In genomic region chr11:11841605-11842425, GRCh38 we compare ENCODE assay signal across 8 cellular contexts. TPM values are rescaled to one million over a fixed set of nuclear protein-coding genes. Genes with fewer than 3 reads are reported as not detected.
DNase-seq lines count a peak whose midpoint lies in the region; ATAC-seq and TF ChIP-seq lines count a peak whose summit lies in the region.

USP47 (plus strand) TSS chr11:11841972; CDS start chr11:11842186, 214 bp downstream.

- H3K27me3 Mint-ChIP-seq in GM23338 (ENCODE audit: insufficient read depth, low read depth, poor library complexity) (peaks cover 5% of the 10 kb centered on the region), natural killer cell (ENCODE audit: low read depth in 2 of 2) (peaks cover 4 to 8% of the 10 kb centered on the region in 2 donors)
- H3K27me3 Mint-ChIP-seq in activated T-helper 1 cell treated with anti-CD3 and anti-CD28 coated beads, Interleukin-12 subunit alpha, Interleukin-12 subunit beta, Interleukin-2, Interleukin-4 antibody, amounts not matched to agents 30 ng/mL and 10 ng/mL and 1 ng/mL, durations not matched to agents 14 hours and 24 hours and 36 hours (ENCODE audit: insufficient read depth), result peaks cover 8% of the 10 kb centered on the region

- no peak within 1 kb of the TSS for H3K4me3 Mint-ChIP-seq in GM23338
- H3K4me3 Mint-ChIP-seq in activated T-helper 1 cell treated with anti-CD3 and anti-CD28 coated beads, Interleukin-12 subunit alpha, Interleukin-12 subunit beta, Interleukin-2, Interleukin-4 antibody, amounts not matched to agents 30 ng/mL and 10 ng/mL and 1 ng/mL, durations not matched to agents 14 hours and 24 hours and 36 hours, result peak within 1 kb of the TSS; percentile 65
- no peak within 1 kb of the TSS for H3K4me3 Mint-ChIP-seq in natural killer cell

- H3K4me1 Mint-ChIP-seq in GM23338, result peaks cover 22% of the 10 kb centered on the region
- H3K4me1 Mint-ChIP-seq in activated T-helper 1 cell treated with anti-CD3 and anti-CD28 coated beads, Interleukin-12 subunit alpha, Interleukin-12 subunit beta, Interleukin-2, Interleukin-4 antibody, amounts not matched to agents 30 ng/mL and 10 ng/mL and 1 ng/mL, durations not matched to agents 14 hours and 24 hours and 36 hours (ENCODE audit: low read depth), result peaks cover under 1% of the 10 kb centered on the region
- H3K4me1 Mint-ChIP-seq in natural killer cell, result peaks cover 0 to 10% of the 10 kb centered on the region in 2 donors

- DNase-seq in ELF-1 (ENCODE audit: low read depth, low spot score) (peak; percentile 94), GM23338 (ENCODE audit: low spot score) (peak; percentile 95), Kasumi-1 (lab: John Stamatoyannopoulos, UW) (peak; percentile 79 to 80), RKO (ENCODE audit: low spot score) (peak; percentile 86), fibroblast of peridontal ligament (ENCODE audit: extremely low read depth) (peak; percentile 78), natural killer cell (peak; percentile 97)
- DNase-seq in activated T-helper 1 cell treated with anti-CD3 and anti-CD28 coated beads, Interleukin-12 subunit alpha, Interleukin-12 subunit beta, Interleukin-2, Interleukin-4 antibody, amounts not matched to agents 30 ng/mL and 10 ng/mL and 1 ng/mL, durations not matched to agents 14 hours and 24 hours and 36 hours (ENCODE audit: low spot score), result peak; percentile 90
- peak; percentile 88 for DNase-seq in stimulated activated naive CD4-positive, alpha-beta T cell treated with Interleukin-2 at 50 U/mL for 16 hours (lab: John Stamatoyannopoulos, UW)

- H3K27ac Mint-ChIP-seq in GM23338, result peak within 1 kb of the TSS; percentile 95
- peak within 1 kb of the TSS; percentile 59 for H3K27ac Mint-ChIP-seq in activated T-helper 1 cell treated with anti-CD3 and anti-CD28 coated beads, Interleukin-12 subunit alpha, Interleukin-12 subunit beta, Interleukin-2, Interleukin-4 antibody, amounts not matched to agents 30 ng/mL and 10 ng/mL and 1 ng/mL, durations not matched to agents 14 hours and 24 hours and 36 hours
- H3K27ac Mint-ChIP-seq in natural killer cell, result no peak within 1 kb of the TSS

- H3K27ac ChIP-seq in GM23338 (ENCODE audit: low read depth), result peak within 1 kb of the TSS; percentile 90

- TF ChIP-seq CTCF in GM23338 (conservative IDR thresholded peaks at IDR 0.05; ENCODE audit: low read depth in 2 of 2) (peak; percentile 38 to 39), natural killer cell (IDR thresholded peaks at IDR 0.05) (peak; percentile 48)

- H3F3A ChIP-seq in GM23338 (replicated peaks; ENCODE audit: low read depth), result no peaks in the 10 kb centered on the region

- H3K36me3 ChIP-seq in GM23338 (ENCODE audit: insufficient read depth), result no peaks in the 10 kb centered on the region

- H3K9me2 ChIP-seq in GM23338 (ENCODE audit: insufficient read depth), result no peaks in the 10 kb centered on the region

- H3K79me2 ChIP-seq in GM23338 (replicated peaks; ENCODE audit: insufficient read depth), result peaks cover 43% of the 10 kb centered on the region

- H3K9me3 Mint-ChIP-seq in GM23338 (no peaks in the 10 kb centered on the region), natural killer cell (no peaks in the 10 kb centered on the region)
- no peaks in the 10 kb centered on the region for H3K9me3 Mint-ChIP-seq in activated T-helper 1 cell treated with anti-CD3 and anti-CD28 coated beads, Interleukin-12 subunit alpha, Interleukin-12 subunit beta, Interleukin-2, Interleukin-4 antibody, amounts not matched to agents 30 ng/mL and 10 ng/mL and 1 ng/mL, durations not matched to agents 14 hours and 24 hours and 36 hours

- H3K36me3 Mint-ChIP-seq in GM23338 (ENCODE audit: low read depth) (no peaks in the 10 kb centered on the region), natural killer cell (no peaks in the 10 kb centered on the region)
- peaks cover 2% of the 10 kb centered on the region for H3K36me3 Mint-ChIP-seq in activated T-helper 1 cell treated with anti-CD3 and anti-CD28 coated beads, Interleukin-12 subunit alpha, Interleukin-12 subunit beta, Interleukin-2, Interleukin-4 antibody, amounts not matched to agents 30 ng/mL and 10 ng/mL and 1 ng/mL, durations not matched to agents 14 hours and 24 hours and 36 hours (ENCODE audit: low read depth)

- intact Hi-C loops in activated T-helper 1 cell treated with anti-CD3 and anti-CD28 coated beads, Interleukin-12 subunit alpha, Interleukin-12 subunit beta, Interleukin-2, Interleukin-4 antibody, amounts not matched to agents 30 ng/mL and 10 ng/mL and 1 ng/mL, durations not matched to agents 14 hours and 24 hours and 36 hours (cut with micrococcal nuclease), result loop anchor here (1.0 to 10.0 kb wide), 16 partner anchors 7 to 1827 kb away; partner anchors contain the start of genes AMPD3, BMAL1, BTBD10 and CTR9
- intact Hi-C loops in natural killer cell (cut with micrococcal nuclease), result loop anchor here (2.0 to 5.0 kb wide), 5 partner anchors 40 to 1035 kb away; partner anchors contain the start of genes EIF4G2 and ZBED5

- H3K27me3 ChIP-seq in GM23338 (ENCODE audit: insufficient read depth), result no peaks in the 10 kb centered on the region

- H3K4me2 ChIP-seq in GM23338, result peak within 1 kb of the TSS; percentile 86

- peaks cover 27% of the 10 kb centered on the region for H4K20me1 ChIP-seq in GM23338 (replicated peaks; ENCODE audit: insufficient read depth)

- peak within 1 kb of the TSS; percentile 93 for H2AFZ ChIP-seq in GM23338

- ATAC-seq in GM23338, result peak; percentile 84
- peak; percentile 76 to 91 (median 85) for ATAC-seq in natural killer cell

- H3K4me3 ChIP-seq in GM23338, result peak within 1 kb of the TSS; percentile 86

- H3K4me1 ChIP-seq in GM23338 (ENCODE audit: insufficient read depth), result peaks cover 36% of the 10 kb centered on the region

TF ChIP-seq in GM23338, 12 proteins besides CTCF, POLR2A, EP300 and RAD21 (continues in another document):
- TF ChIP-seq ZNF114 (CRISPR knock-in tag; IDR thresholded peaks at IDR 0.05), result no peak
- TF ChIP-seq EZH2phosphoT487 (IDR thresholded peaks at IDR 0.05; ENCODE audit: unreplicated experiment), result no peak
- TF ChIP-seq ZNF331 (CRISPR knock-in tag; IDR thresholded peaks at IDR 0.05; ENCODE audit: low read depth), result no peak
- peak; percentile 63 for TF ChIP-seq CREB1 (CRISPR knock-in tag; IDR thresholded peaks at IDR 0.05; ENCODE audit: low read depth)
- TF ChIP-seq EZH2 (IDR thresholded peaks at IDR 0.05; ENCODE audit: low read depth, unreplicated experiment), result no peak
- no peak for TF ChIP-seq JUNB (IDR thresholded peaks at IDR 0.05; ENCODE audit: unreplicated experiment)
- TF ChIP-seq REST (IDR thresholded peaks at IDR 0.05; ENCODE audit: unreplicated experiment), result no peak

RNA-seq across cellular contexts. Expression of gene USP47, which starts in this region (rescaled TPM):
- 32.1 and 36.7 TPM in 2 replicates for total RNA-seq in GM23338 (2014; rRNA removed; shearing (Covaris generic))
- polyA plus RNA-seq in GM23338 (2016; fragmentation: Nextera tagmentation; extraction: Ambion mirVana), result 15.5 and 16.3 TPM in 2 replicates
- total RNA-seq in activated T-helper 1 cell treated with anti-CD3 and anti-CD28 coated beads, Interleukin-12 subunit alpha, Interleukin-12 subunit beta, Interleukin-2, Interleukin-4 antibody, amounts not matched to agents 30 ng/mL and 10 ng/mL and 1 ng/mL, durations not matched to agents 14 hours and 24 hours and 36 hours, result 52.0 and 54.8 TPM in 2 replicates
- 100 to 1,000 TPM; 102 to 108 (median 107) TPM for total RNA-seq in natural killer cell

Comparison
In these comparisons a context has a peak if more than half of its experiments do, and no peak if none do; other contexts are left out.
1. Peak in every context shown above with its lines: DNase-seq, ATAC-seq, H3K4me3 ChIP-seq and H3K27ac ChIP-seq.
2. H3K27ac Mint-ChIP-seq: peak in GM23338 (single experiment) and activated T-helper 1 cell treated with anti-CD3 and anti-CD28 coated beads, Interleukin-12 subunit alpha, Interleukin-12 subunit beta, Interleukin-2, Interleukin-4 antibody, amounts not matched to agents 30 ng/mL and 10 ng/mL and 1 ng/mL, durations not matched to agents 14 hours and 24 hours and 36 hours (single experiment); none in natural killer cell (0 of 2).